ENCODE assay signal across 11 cellular contexts in genomic region chr5:134906811-134907210, GRCh38. TPM values are rescaled to one million over a fixed set of nuclear protein-coding genes. Genes with fewer than 3 reads are reported as not detected.
DNase-seq lines count a peak whose midpoint lies in the region; ATAC-seq, FAIRE-seq and TF ChIP-seq lines count a peak whose summit lies in the region.
"Had no signal": no experiment of that assay in that cellular context is flagged by ENCODE, and none has a peak within 500 bp of the region (broad histone marks: within the 10 kb centered on the region; RNA-seq: fewer than 3 reads in every experiment).

No MANE protein-coding gene starts in this region.

- H2AFZ ChIP-seq in PC-3 (ENCODE audit: low read length) (no peak overlapping the region), GM12878 (ENCODE audit: control insufficient read depth, low read depth, low read length) (no peak overlapping the region)

- H3K4me1 ChIP-seq in PC-3 (ENCODE audit: insufficient read depth, low read length) (peaks cover 6% of the 10 kb centered on the region; the same call in 1 of the 2 replicates), GM12878 (ENCODE audit: control insufficient read depth, insufficient read depth, low read length) (peaks cover 20% of the 10 kb centered on the region), gastrocnemius medialis (peaks cover 0 to 5% of the 10 kb centered on the region in 2 donors)

- CTCF ChIA-PET in activated CD4-positive, alpha-beta T cell treated with anti-CD3 and anti-CD28 coated beads, Interleukin-2, amount 10 ng/mL, durations not matched to agents 7 days and 5 days (lab: Charles Lee): interaction anchor here (0.6 to 1.3 kb wide), 5 partner anchors 10 to 399 kb away, joined by 3 to 4 read pairs (median 3); partner anchors contain the start of gene CAMLG
- CTCF ChIA-PET in PC-3 (lab: Charles Lee) (no interaction called here), GM12878 (lab: Yijun Ruan, JAX) (interaction anchor here (0.6 to 3.2 kb wide), 12 partner anchors 10 to 724 kb away, joined by 3 to 43 read pairs (median 4); partner anchors contain the start of genes C5orf24, CAMLG and TXNDC15)

- in situ Hi-C loops in GM12878 (cut with MboI) (no loop called here), gastrocnemius medialis (cut with MboI; ENCODE audit: low sequenced_read_pairs in 4 of 4) (loop anchor here in 2 of 4 donors (5.0 to 25.0 kb wide), 2 partner anchors 60 to 145 kb away; partner anchors contain the start of genes C5orf24 (in 2 of the 2) and DDX46 (in 1 of the 2))

- POLR2A ChIA-PET in activated CD4-positive, alpha-beta T cell treated with anti-CD3 and anti-CD28 coated beads, Interleukin-2, amount 10 ng/mL, durations not matched to agents 7 days and 5 days (lab: Charles Lee): no interaction called here
- POLR2A ChIA-PET in PC-3 (lab: Charles Lee; ENCODE audit: unreplicated experiment): no interaction called here
- POLR2A ChIA-PET in GM12878 (lab: Charles Lee): interaction anchor here (3.8 kb wide), 1 partner anchor 168 kb away, joined by 22 read pairs; the partner anchor contains the start of gene CAMLG

- H3K9me2 ChIP-seq in PC-3 (replicated peaks; ENCODE audit: low read length): no peaks in the 10 kb centered on the region

- H3K4me3 Mint-ChIP-seq in activated CD4-positive, alpha-beta T cell treated with anti-CD3 and anti-CD28 coated beads, Interleukin-2, amount 10 ng/mL, durations not matched to agents 7 days and 5 days: peak overlapping the region; percentile 92

- H3K79me2 ChIP-seq in PC-3 (ENCODE audit: low read length) (peaks cover 9% of the 10 kb centered on the region), GM12878 (ENCODE audit: control insufficient read depth, insufficient read depth, low read length) (peaks cover 5% of the 10 kb centered on the region)

- 100% methylated on average over 1 of the region's 1 CpG for WGBS in GM12878 (ENCODE audit: insufficient coverage, insufficient replicate concordance, low lambda C conversion rate, missing lambda C conversion rate)

- intact Hi-C loops in PC-3 (cut with micrococcal nuclease) (loop anchor here (10.0 kb wide), 1 partner anchor 428 kb away; no protein-coding TSS in a partner anchor), GM12878 (cut with micrococcal nuclease; ENCODE audit: unreplicated experiment) (loop anchor here (10.0 kb wide), 1 partner anchor 322 kb away; no protein-coding TSS in a partner anchor), gastrocnemius medialis (cut with DNase I; ENCODE audit: low total_unique reads) (no loop called here)

- H3K27ac Mint-ChIP-seq in activated CD4-positive, alpha-beta T cell treated with anti-CD3 and anti-CD28 coated beads, Interleukin-2, amount 10 ng/mL, durations not matched to agents 7 days and 5 days: peak overlapping the region; percentile 82

- no peaks in the 10 kb centered on the region for H3K9me3 ChIP-seq in PC-3 (ENCODE audit: low read length)
- H3K9me3 ChIP-seq in GM12878 (replicated peaks; ENCODE audit: control insufficient read depth, insufficient read depth, low read length): no peaks in the 10 kb centered on the region
- no peaks in the 10 kb centered on the region for H3K9me3 ChIP-seq in gastrocnemius medialis
- H3K9me3 ChIP-seq: transverse colon had no signal

- peaks cover 23% of the 10 kb centered on the region for H3K36me3 Mint-ChIP-seq in activated CD4-positive, alpha-beta T cell treated with anti-CD3 and anti-CD28 coated beads, Interleukin-2, amount 10 ng/mL, durations not matched to agents 7 days and 5 days (ENCODE audit: low read depth)

- 0 out of 2 replicates have a peak overlapping the region, but pooled peaks have one; percentile 31 for H3K4me2 ChIP-seq in PC-3 (ENCODE audit: low read length)
- no peak overlapping the region for H3K4me2 ChIP-seq in GM12878 (ENCODE audit: control insufficient read depth, insufficient read depth)

- BruUV-seq in PC-3 (replicated peaks; lab: Mats Ljungman, UMichigan): no TSS peak
- no TSS peak for BruUV-seq in GM12878 (replicated peaks; lab: Mats Ljungman, UMichigan)

- no peaks in the 10 kb centered on the region for H3F3A ChIP-seq in PC-3 (ENCODE audit: low read length, unreplicated experiment)

- ATAC-seq in PC-3: no peak
- no peak for ATAC-seq in GM12878
- no peak for ATAC-seq in gastrocnemius medialis
- no peak for ATAC-seq in HG02642 (IDR thresholded peaks at IDR 0.05; ENCODE audit: poor library complexity, unreplicated experiment)

- H4K20me1 ChIP-seq in PC-3 (ENCODE audit: low read length) (no peaks in the 10 kb centered on the region), GM12878 (ENCODE audit: control insufficient read depth, insufficient read depth) (no peaks in the 10 kb centered on the region)

- H3K27me3 Mint-ChIP-seq in activated CD4-positive, alpha-beta T cell treated with anti-CD3 and anti-CD28 coated beads, Interleukin-2, amount 10 ng/mL, durations not matched to agents 7 days and 5 days: no peaks in the 10 kb centered on the region

- RAD21 ChIA-PET in GM12878 (lab: Charles Lee; ENCODE audit: unreplicated experiment): interaction anchor here (1.2 to 3.0 kb wide), 3 partner anchors 44 to 169 kb away, joined by 3 to 15 read pairs (median 3); partner anchors contain the start of genes C5orf24 and CAMLG

- TF ChIP-seq EP300 in GM12878 (IDR thresholded peaks at IDR 0.05; ENCODE audit: borderline replicate concordance in 1 of 2, control insufficient read depth in 1 of 2, low read depth in 2 of 2, low read length in 2 of 2): no peak

- SMC1A ChIA-PET in GM12878 (lab: Charles Lee; ENCODE audit: uncharacterized antibody, unreplicated experiment): interaction anchor here (0.9 to 2.0 kb wide), 2 partner anchors 83 to 149 kb away, joined by 3 to 6 read pairs; partner anchors contain the start of gene DDX46

- H3K4me3 ChIP-seq in PC-3 (ENCODE audit: low read length) (no peak overlapping the region), GM12878 (no peak overlapping the region), gastrocnemius medialis (no peak overlapping the region)

- H3K9ac ChIP-seq in PC-3 (ENCODE audit: low read length) (no peak overlapping the region), GM12878 (ENCODE audit: control insufficient read depth, insufficient read depth, low read length) (no peak overlapping the region)

- H3K27ac ChIP-seq in PC-3 (ENCODE audit: low read length): no peak overlapping the region
- H3K27ac ChIP-seq in GM12878 (ENCODE audit: control insufficient read depth, insufficient read depth): no peak overlapping the region
- H3K27ac ChIP-seq in gastrocnemius medialis: peak overlapping the region in 3 of 4 donors; percentile 13 to 98 (median 93)

- H3K27me3 ChIP-seq in PC-3 (ENCODE audit: low read length): no peaks in the 10 kb centered on the region
- no peaks in the 10 kb centered on the region for H3K27me3 ChIP-seq in GM12878 (replicated peaks in 1 of 2; ENCODE audit: control insufficient read depth in 2 of 2, insufficient read depth in 2 of 2, low read length in 1 of 2)
- no peaks in the 10 kb centered on the region for H3K27me3 ChIP-seq in gastrocnemius medialis
- H3K27me3 ChIP-seq: transverse colon had no signal

- H3K36me3 ChIP-seq in PC-3 (ENCODE audit: low read depth, low read length): peaks cover 1% of the 10 kb centered on the region; the same call in 1 of the 2 replicates
- peaks cover 0 to 11% of the 10 kb centered on the region in 2 experiments; a peak in 2 of 4 replicates for H3K36me3 ChIP-seq in GM12878 (ENCODE audit: control insufficient read depth in 2 of 2, insufficient read depth in 2 of 2, low read length in 1 of 2)
- peaks cover 0 to 18% of the 10 kb centered on the region in 2 donors for H3K36me3 ChIP-seq in gastrocnemius medialis

- H3K4me1 Mint-ChIP-seq in activated CD4-positive, alpha-beta T cell treated with anti-CD3 and anti-CD28 coated beads, Interleukin-2, amount 10 ng/mL, durations not matched to agents 7 days and 5 days: peaks cover 26% of the 10 kb centered on the region

- no peak for DNase-seq in activated CD4-positive, alpha-beta T cell treated with anti-CD3 and anti-CD28 coated beads, Interleukin-2, amount 10 ng/mL, durations not matched to agents 7 days and 5 days
- DNase-seq in activated CD4-positive, alpha-beta T cell treated with anti-CD3 and anti-CD28 coated beads for 48 hours: no peak
- DNase-seq in PC-3 (no peak), GM12878 (ENCODE audit: low read depth, low spot score) (no peak), gastrocnemius medialis (no peak), GM19238 (ENCODE audit: insufficient read length, low spot score) (no peak), GM03348 (ENCODE audit: low spot score) (no peak)
- DNase-seq: activated effector memory CD4-positive, alpha-beta T cell treated with anti-CD3 and anti-CD28 coated beads, Interleukin-2, amount 50 U/mL, for 16 hours; hypothalamus had no signal

- TF ChIP-seq CTCF in PC-3 (conservative IDR thresholded peaks at IDR 0.05; ENCODE audit: low read depth, low read length) (no peak), GM12878 (IDR thresholded peaks at IDR 0.05 in 2 of 3, conservative IDR thresholded peaks at IDR 0.05 in 1 of 3; ENCODE audit: control insufficient read depth in 2 of 3, extremely low read depth in 1 of 3, insufficient read depth in 1 of 3, low read depth in 3 of 3, low read length in 3 of 3) (no peak), gastrocnemius medialis (IDR thresholded peaks at IDR 0.05 in 4 of 5, conservative IDR thresholded peaks at IDR 0.05 in 1 of 5) (no peak)

- no peak for TF ChIP-seq RAD21 in GM12878 (IDR thresholded peaks at IDR 0.05; ENCODE audit: insufficient read depth, low read depth, low read length)

- no peaks in the 10 kb centered on the region for H3K9me3 Mint-ChIP-seq in activated CD4-positive, alpha-beta T cell treated with anti-CD3 and anti-CD28 coated beads, Interleukin-2, amount 10 ng/mL, durations not matched to agents 7 days and 5 days

- no peak for FAIRE-seq in GM12878 (lab: Jason Lieb, UNC)

- TF ChIP-seq POLR2A in GM12878 (IDR thresholded peaks at IDR 0.05; ENCODE audit: low read depth, low read length) (no peak), gastrocnemius medialis (IDR thresholded peaks at IDR 0.05) (no peak)

RNA-seq across cellular contexts. Expression of gene PCBD2, which starts 1.9 kb away (rescaled TPM):
- 10 to 100 TPM; 15.4 to 15.7 TPM for total RNA-seq in activated CD4-positive, alpha-beta T cell treated with anti-CD3 and anti-CD28 coated beads, Interleukin-2, amount 10 ng/mL, durations not matched to agents 7 days and 5 days
- total RNA-seq in PC-3 (2014; rRNA removed): 5.4 and 7.0 TPM in 2 replicates
- total RNA-seq in GM12878 (2013; cell fraction: nucleolus; rRNA removed): 5.3 and 9.1 TPM in 2 replicates
- 6.6 and 7.5 TPM in 2 replicates for total RNA-seq in GM12878 (2014; rRNA removed)
- 4.8 and 5.7 TPM in 2 replicates for total RNA-seq in GM12878 (2014; rRNA removed; fragmentation: Illumina TruSeq; extraction: Trizol)
- 6.0 and 7.4 TPM in 2 replicates for total RNA-seq in GM12878 (2021)
- polyA plus RNA-seq in GM12878 (2011; ENCODE audit: low read depth): 3.2 TPM
- 6.8 and 8.3 TPM in 2 replicates for polyA plus RNA-seq in GM12878 (2011; rRNA removed)
- polyA plus RNA-seq in GM12878 (2011; cell fraction: cytosol; rRNA removed): 4.1 and 4.8 TPM in 2 replicates
- polyA plus RNA-seq in GM12878 (2011; cell fraction: nucleus; rRNA removed): 2.6 and 3.7 TPM in 2 replicates
- 4.5 and 4.6 TPM in 2 replicates for polyA plus RNA-seq in GM12878 (2012)
- 5.4 and 7.0 TPM in 2 replicates for polyA plus RNA-seq in GM12878 (2014; fragmentation: Illumina TruSeq; extraction: Trizol)
- 1 to 10 TPM; 6.7 to 7.0 TPM for polyA plus RNA-seq in GM12878 (2014; fragmentation: Nextera tagmentation; extraction: Ambion mirVana)
- 4.3 and 6.5 TPM in 2 replicates for polyA plus RNA-seq in GM12878 (2014; rRNA removed)
- 10 to 100 TPM; 10.8 to 13.6 TPM for polyA plus RNA-seq in GM12878 (2016; fragmentation: Nextera tagmentation; extraction: Ambion mirVana)
- 2.3 and 2.8 TPM in 2 replicates for polyA minus RNA-seq in GM12878 (2011; rRNA and poly(A)+ RNA removed)
- polyA minus RNA-seq in GM12878 (2011; cell fraction: cytosol; rRNA and poly(A)+ RNA removed): 1.7 and 2.7 TPM in 2 replicates
- polyA minus RNA-seq in GM12878 (2011; cell fraction: nucleus; rRNA and poly(A)+ RNA removed): 1.6 and 2.7 TPM in 2 replicates
- 10 to 100 TPM; 16.9 to 21.7 (median 20.8) TPM for total RNA-seq in gastrocnemius medialis

RNA-seq across cellular contexts. Expression of gene TXNDC15, which starts 32.6 kb away (rescaled TPM):
- total RNA-seq in activated CD4-positive, alpha-beta T cell treated with anti-CD3 and anti-CD28 coated beads, Interleukin-2, amount 10 ng/mL, durations not matched to agents 7 days and 5 days: 10 to 100 TPM; 40.6 to 50.0 TPM
- 42.6 and 46.4 TPM in 2 replicates for total RNA-seq in PC-3 (2014; rRNA removed)
- 51.0 and 53.7 TPM in 2 replicates for total RNA-seq in GM12878 (2013; cell fraction: nucleolus; rRNA removed)
- total RNA-seq in GM12878 (2014; rRNA removed): 27.4 and 31.3 TPM in 2 replicates
- 52.1 and 53.0 TPM in 2 replicates for total RNA-seq in GM12878 (2014; rRNA removed; fragmentation: Illumina TruSeq; extraction: Trizol)
- 39.3 and 40.7 TPM in 2 replicates for total RNA-seq in GM12878 (2021)
- polyA plus RNA-seq in GM12878 (2011; ENCODE audit: low read depth): 22.9 TPM
- polyA plus RNA-seq in GM12878 (2011; rRNA removed): 35.5 and 49.9 TPM in 2 replicates
- 37.2 and 64.1 TPM in 2 replicates for polyA plus RNA-seq in GM12878 (2011; cell fraction: cytosol; rRNA removed)
- polyA plus RNA-seq in GM12878 (2011; cell fraction: nucleus; rRNA removed): 20.7 and 27.2 TPM in 2 replicates
- polyA plus RNA-seq in GM12878 (2012): 28.2 and 36.9 TPM in 2 replicates
- 33.4 and 40.0 TPM in 2 replicates for polyA plus RNA-seq in GM12878 (2014; fragmentation: Illumina TruSeq; extraction: Trizol)
- 10 to 100 TPM in 1 of 2 experiments, 1 to 10 TPM in 1; 8.1 to 17.9 TPM for polyA plus RNA-seq in GM12878 (2014; fragmentation: Nextera tagmentation; extraction: Ambion mirVana)
- polyA plus RNA-seq in GM12878 (2014; rRNA removed): 45.6 and 60.6 TPM in 2 replicates
- polyA plus RNA-seq in GM12878 (2016; fragmentation: Nextera tagmentation; extraction: Ambion mirVana): 10 to 100 TPM; 45.8 to 47.1 TPM
- 39.1 and 48.5 TPM in 2 replicates for polyA minus RNA-seq in GM12878 (2011; rRNA and poly(A)+ RNA removed)
- 11.3 and 12.7 TPM in 2 replicates for polyA minus RNA-seq in GM12878 (2011; cell fraction: cytosol; rRNA and poly(A)+ RNA removed)
- 4.5 and 9.9 TPM in 2 replicates for polyA minus RNA-seq in GM12878 (2011; cell fraction: nucleus; rRNA and poly(A)+ RNA removed)
- total RNA-seq in gastrocnemius medialis: 10 to 100 TPM; 37.0 to 81.1 (median 59.6) TPM

Comparison
In these comparisons a context has a peak if more than half of its experiments do, and no peak if none do; other contexts are left out.
1. H3K27ac ChIP-seq: peak in gastrocnemius medialis (3 of 4); none in PC-3 (single experiment) and GM12878 (single experiment).